In genomic region chr1:170765712-170766330, GRCh38 we compare ENCODE assay signal across 8 cellular contexts.
A peak's percentile ranks its signal among the peaks of the same experiment; 100 is the strongest.
DNase-seq lines count a peak whose midpoint lies in the region; ATAC-seq and TF ChIP-seq lines count a peak whose summit lies in the region.
"Had no signal": no experiment of that assay in that cellular context is flagged by ENCODE, and none has a peak within 500 bp of the region (broad histone marks: within the 10 kb centered on the region; RNA-seq: fewer than 3 reads in every experiment).

No MANE protein-coding gene starts in this region.

- no peak overlapping the region for H3K27ac Mint-ChIP-seq in glutamatergic neuron (ENCODE audit: unreplicated experiment)

- TF ChIP-seq POLR2A in thyroid gland (IDR thresholded peaks at IDR 0.05) = no peak

- H3K4me1 ChIP-seq in thyroid gland = no peaks in the 10 kb centered on the region

- H3K4me3 ChIP-seq in HFF-Myc (replicated peaks; ENCODE audit: low read depth, low read length) (no peak overlapping the region), thyroid gland (replicated peaks in 1 of 3) (no peak overlapping the region)

- H3K27me3 ChIP-seq in thyroid gland = no peaks in the 10 kb centered on the region

- no peaks in the 10 kb centered on the region for H3K27me3 Mint-ChIP-seq in glutamatergic neuron (ENCODE audit: unreplicated experiment)

- DNase-seq in HFF-Myc (ENCODE audit: extremely low read depth, low read depth) = no peak
- no peak for DNase-seq in glutamatergic neuron
- DNase-seq in thyroid gland = no peak
- DNase-seq in SKM-1 treated with dmso at 0.1 percent for 144 hours (lab: John Stamatoyannopoulos, UW; ENCODE audit: unreplicated experiment) = no peak
- no peak for DNase-seq in activated CD8-positive, alpha-beta memory T cell treated with anti-CD3 and anti-CD28 coated beads for 24 hours
- no peak for DNase-seq in putamen (ENCODE audit: low spot score)

- H3K4me3 Mint-ChIP-seq in glutamatergic neuron (ENCODE audit: unreplicated experiment) = no peak overlapping the region

- no peak overlapping the region for H3K27ac ChIP-seq in thyroid gland
- H3K27ac ChIP-seq: epithelial cell of prostate had no signal

- H3K36me3 Mint-ChIP-seq in glutamatergic neuron (ENCODE audit: unreplicated experiment) = no peaks in the 10 kb centered on the region

- intact Hi-C loops in thyroid gland (cut with DNase I) = loop anchor here (10.0 kb wide), 1 partner anchor 81 kb away; no protein-coding TSS in a partner anchor

- no peaks in the 10 kb centered on the region for H3K9me3 ChIP-seq in thyroid gland

- ATAC-seq in SK-N-SH treated with all-trans-retinoic acid at 6 μM for 48 hours = peak; percentile 97

- no peaks in the 10 kb centered on the region for H3K9me3 Mint-ChIP-seq in glutamatergic neuron (ENCODE audit: unreplicated experiment)

- 68 to 75% methylated on average over 10 of the region's 10 CpGs for WGBS in thyroid gland, 2 donors

- H3K4me1 Mint-ChIP-seq in glutamatergic neuron (ENCODE audit: low read depth, unreplicated experiment) = no peaks in the 10 kb centered on the region

- no peaks in the 10 kb centered on the region for H3K36me3 ChIP-seq in thyroid gland

- TF ChIP-seq CTCF in HFF-Myc (IDR thresholded peaks at IDR 0.05; ENCODE audit: low read depth, low read length, missing control alignments) (peak; percentile 44), glutamatergic neuron (IDR thresholded peaks at IDR 0.05; ENCODE audit: partially characterized antibody, unreplicated experiment) (peak; percentile 10), thyroid gland (IDR thresholded peaks at IDR 0.05) (peak in 5 of 6 experiments; percentile 8 to 83 (median 72))

TF ChIP-seq in SK-N-SH treated with all-trans-retinoic acid at 6 μM for 48 hours, 23 proteins besides CTCF, POLR2A, EP300 and RAD21:
- TF ChIP-seq ZFP3 (CRISPR knock-in tag; IDR thresholded peaks at IDR 0.05) = no peak
- TF ChIP-seq ISL1 (CRISPR knock-in tag; IDR thresholded peaks at IDR 0.05) = no peak
- TF ChIP-seq POU6F1 (CRISPR knock-in tag; IDR thresholded peaks at IDR 0.05; ENCODE audit: borderline replicate concordance, low read depth) = no peak
- no peak for TF ChIP-seq OSR1 (CRISPR knock-in tag; IDR thresholded peaks at IDR 0.05)
- TF ChIP-seq RARB (CRISPR knock-in tag; IDR thresholded peaks at IDR 0.05) = no peak
- no peak for TF ChIP-seq TOX (CRISPR knock-in tag; IDR thresholded peaks at IDR 0.05; ENCODE audit: borderline replicate concordance)
- no peak for TF ChIP-seq ZNF565 (CRISPR knock-in tag; conservative IDR thresholded peaks at IDR 0.05; ENCODE audit: low read depth)
TF ChIP-seq in SK-N-SH treated with all-trans-retinoic acid at 6 μM for 48 hours: peak in this region for 0.

Comparison
In these comparisons a context has a peak if more than half of its experiments do, and no peak if none do; other contexts are left out.
1. CTCF ChIP-seq: peak in every context shown above with its lines; median percentile 72 in thyroid gland; 44 in HFF-Myc; 10 in glutamatergic neuron.